24 cellular contexts compared by ENCODE assay signal in the genomic region with DNA sequence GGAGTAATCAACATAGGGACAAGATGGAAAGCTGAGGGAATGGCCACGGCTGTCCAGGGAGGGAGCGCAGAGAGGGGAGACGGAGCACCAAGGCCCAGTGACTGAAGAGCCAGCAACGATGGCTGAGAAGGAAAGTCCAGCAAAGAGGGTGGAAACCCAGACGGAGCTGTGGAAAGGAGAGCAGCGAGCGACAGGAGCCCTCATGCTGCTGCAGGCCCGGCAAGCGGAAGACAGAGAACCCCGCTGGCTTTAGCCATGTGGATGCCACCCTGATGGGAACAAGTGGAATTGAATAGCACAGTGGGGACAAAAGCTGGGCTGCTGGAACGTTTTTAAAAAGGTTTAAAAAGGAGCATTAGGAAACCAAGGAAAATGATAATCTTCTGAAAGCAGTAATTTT.
"Had no signal": no experiment of that assay in that cellular context is flagged by ENCODE, and none has a peak within 500 bp of the region (broad histone marks: within the 10 kb centered on the region; RNA-seq: fewer than 3 reads in every experiment).

No MANE protein-coding gene starts in this region.

- H3K4me1 Mint-ChIP-seq: endodermal cell; memory B cell; natural killer cell; stimulated activated memory B cell treated with anti-CD40 and anti-IgM and Interleukin-4, amounts not matched to agents 10 μg/mL and 1 μg/mL and 100 μg/mL, for 72 hours had no signal

- H2AFZ ChIP-seq: hepatocyte had no signal

- DNase-seq: cortex of kidney; effector CD8-positive, alpha-beta T cell; endodermal cell; foreskin fibroblast; gastrocnemius medialis; left cardiac atrium; left ventricle myocardium superior; natural killer cell; nucleus accumbens; right cardiac atrium; sigmoid colon; stimulated activated naive CD8-positive, alpha-beta T cell treated with anti-CD3 and anti-CD28 coated beads, Interleukin-15, Interleukin-2, amounts not matched to agents 100 U/mL and 50 U/mL, for 24 hours; substantia nigra; testis; upper lobe of left lung had no signal

- H3K4me2 ChIP-seq: hepatocyte had no signal

- H3K9me3 ChIP-seq: gastrocnemius medialis, prostate gland, sigmoid colon, testis, tibial artery, upper lobe of left lung had no signal

- H3K9me3 Mint-ChIP-seq: endodermal cell; memory B cell; natural killer cell; stimulated activated memory B cell treated with anti-CD40 and anti-IgM and Interleukin-4, amounts not matched to agents 10 μg/mL and 1 μg/mL and 100 μg/mL, for 72 hours had no signal

- H3K36me3 Mint-ChIP-seq: memory B cell; natural killer cell; stimulated activated memory B cell treated with anti-CD40 and anti-IgM and Interleukin-4, amounts not matched to agents 10 μg/mL and 1 μg/mL and 100 μg/mL, for 72 hours had no signal

- H3K27ac ChIP-seq: epithelial cell of prostate, hepatocyte, prostate gland, sigmoid colon, testis, tibial artery had no signal

- H3K4me3 Mint-ChIP-seq: endodermal cell; memory B cell; natural killer cell; stimulated activated memory B cell treated with anti-CD40 and anti-IgM and Interleukin-4, amounts not matched to agents 10 μg/mL and 1 μg/mL and 100 μg/mL, for 72 hours had no signal

- H3K4me1 ChIP-seq: testis had no signal

- H3K27me3 ChIP-seq: dorsolateral prefrontal cortex, gastrocnemius medialis, hepatocyte, sigmoid colon, testis, tibial artery, upper lobe of left lung had no signal

- H3K36me3 ChIP-seq: gastrocnemius medialis, prostate gland, sigmoid colon had no signal

- ATAC-seq: esophagus mucosa; gastrocnemius medialis; left cardiac atrium; left ventricle myocardium superior; natural killer cell; right cardiac atrium; stimulated activated memory B cell treated with anti-CD40 and anti-IgM and Interleukin-4, amounts not matched to agents 10 μg/mL and 1 μg/mL and 100 μg/mL, for 72 hours; stimulated activated naive CD8-positive, alpha-beta T cell treated with anti-CD3 and anti-CD28 coated beads, Interleukin-15, Interleukin-2, amounts not matched to agents 100 U/mL and 50 U/mL, for 24 hours had no signal

- H3K4me3 ChIP-seq: dorsolateral prefrontal cortex, gastrocnemius medialis, hepatocyte, lung, prostate gland, sigmoid colon, testis, tibial artery, upper lobe of left lung had no signal

- H3K27ac Mint-ChIP-seq: endodermal cell; memory B cell; natural killer cell; stimulated activated memory B cell treated with anti-CD40 and anti-IgM and Interleukin-4, amounts not matched to agents 10 μg/mL and 1 μg/mL and 100 μg/mL, for 72 hours had no signal
